In the genomic region with DNA sequence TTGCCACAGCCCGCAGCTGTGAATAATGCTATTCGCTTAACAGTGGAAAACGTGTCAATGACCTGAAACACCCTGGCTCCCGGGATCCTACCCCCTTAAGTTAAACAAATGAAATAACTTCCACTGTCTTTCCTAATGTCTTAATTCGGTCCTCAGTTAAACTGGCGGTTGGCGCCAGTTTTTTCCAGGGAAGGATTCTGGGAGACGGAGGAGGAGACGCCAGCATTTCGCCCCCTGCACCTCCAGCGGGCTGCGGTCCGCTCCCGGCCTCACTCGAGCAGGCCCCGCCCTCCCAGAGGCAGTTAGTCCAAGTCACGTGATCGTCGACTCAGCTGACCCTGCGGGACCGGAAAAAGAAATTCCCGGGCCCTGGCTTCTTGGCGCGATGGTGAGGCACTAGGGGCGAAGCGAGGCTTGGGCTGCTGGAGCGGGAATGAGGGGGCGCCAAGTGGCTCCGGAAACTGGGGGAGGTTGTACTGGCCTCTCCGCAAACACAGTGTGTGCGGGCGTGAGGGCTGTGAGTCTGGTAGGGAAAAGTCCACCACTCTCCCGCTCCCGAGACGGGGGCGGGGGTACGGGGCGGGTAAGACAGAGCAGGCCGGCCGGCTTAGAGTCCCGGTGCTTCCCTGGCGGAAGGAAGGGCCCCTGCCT, we compare ENCODE assay signal across 8 cellular contexts. TPM values are rescaled to one million over a fixed set of nuclear protein-coding genes. Genes with fewer than 3 reads are reported as not detected.
DNase-seq lines count a peak whose midpoint lies in the region; ATAC-seq and TF ChIP-seq lines count a peak whose summit lies in the region.

Gene COMMD4 (plus strand): TSS at position 359 of the 651 bp plus-strand sequence. CDS start 27 bp downstream, at position 386.

- no peaks in the 10 kb centered on the region for H3F3A ChIP-seq in neural progenitor cell (ENCODE audit: low read depth)

- peak; percentile 69 for ATAC-seq in GM19372 (IDR thresholded peaks at IDR 0.05; ENCODE audit: low read depth, unreplicated experiment)

- no peaks in the 10 kb centered on the region for H3K9me3 ChIP-seq in neural progenitor cell (ENCODE audit: low read depth)
- no peaks in the 10 kb centered on the region for H3K9me3 ChIP-seq in stomach

- peaks cover 11% of the 10 kb centered on the region for H3K27me3 Mint-ChIP-seq in neural progenitor cell (ENCODE audit: insufficient read depth, low read depth)

- peaks cover 4% of the 10 kb centered on the region for H3K36me3 Mint-ChIP-seq in neural progenitor cell

- no peak for TF ChIP-seq POLR2A in stomach (IDR thresholded peaks at IDR 0.05)

- H3K4me3 ChIP-seq in AG10803 (ENCODE audit: low read length): peak within 1 kb of the TSS; percentile 83
- peak within 1 kb of the TSS; percentile 67 for H3K4me3 ChIP-seq in neural progenitor cell
- H3K4me3 ChIP-seq in stomach: peak within 1 kb of the TSS; percentile 68 to 93 (median 76)

- H3K27me3 ChIP-seq in neural progenitor cell: no peaks in the 10 kb centered on the region
- H3K27me3 ChIP-seq in stomach: no peaks in the 10 kb centered on the region

- TF ChIP-seq EP300 in stomach (IDR thresholded peaks at IDR 0.05): no peak

- peaks cover 17% of the 10 kb centered on the region for H3K4me1 Mint-ChIP-seq in neural progenitor cell

- peak within 1 kb of the TSS; percentile 99 for H2AFZ ChIP-seq in neural progenitor cell (replicated peaks)

- in situ Hi-C loops in SK-MEL-5 (cut with HindIII; ENCODE audit: low pct_unique_long_range_greater_than_20kb, low sequenced_read_pairs): no loop called here

- H3K4me1 ChIP-seq in neural progenitor cell (peaks cover 3% of the 10 kb centered on the region), stomach (peaks cover 11 to 25% (median 17%) of the 10 kb centered on the region in 4 donors)

- peak within 1 kb of the TSS; percentile 74 for H3K4me2 ChIP-seq in neural progenitor cell

- peaks cover 14% of the 10 kb centered on the region for H3K79me2 ChIP-seq in neural progenitor cell (ENCODE audit: low read depth)

- peaks cover 2% of the 10 kb centered on the region for H3K9me3 Mint-ChIP-seq in neural progenitor cell

- peak; percentile 95 for DNase-seq in AG10803 (ENCODE audit: low read depth)
- DNase-seq in M059J (ENCODE audit: low read depth): peak; percentile 94
- peak; percentile 96 for DNase-seq in SK-MEL-5 (ENCODE audit: low read depth, low spot score)
- peak; percentile 83 for DNase-seq in activated naive CD4-positive, alpha-beta T cell treated with Interleukin-2 at 50 U/mL for 16 hours
- DNase-seq in foreskin melanocyte: peak; percentile 90
- peak; percentile 98 for DNase-seq in neural progenitor cell (ENCODE audit: low spot score)
- peak; percentile 98 for DNase-seq in stomach

- peak within 1 kb of the TSS; percentile 77 for H3K9ac ChIP-seq in neural progenitor cell

- no peaks in the 10 kb centered on the region for H4K20me1 ChIP-seq in neural progenitor cell (ENCODE audit: low read depth)

- H3K4me3 Mint-ChIP-seq in neural progenitor cell: peak within 1 kb of the TSS; percentile 99

- H3K27ac Mint-ChIP-seq in neural progenitor cell: peak within 1 kb of the TSS; percentile 87

- no peaks in the 10 kb centered on the region for H3K36me3 ChIP-seq in neural progenitor cell
- H3K36me3 ChIP-seq in stomach: peaks cover under 1 to 26% (median 24%) of the 10 kb centered on the region in 4 donors

- 0 to 1% (median 1%) methylated on average over 38 to 42 of the region's 42 CpGs for WGBS in stomach, 5 donors

- TF ChIP-seq CTCF in AG10803 (conservative IDR thresholded peaks at IDR 0.05; ENCODE audit: low read length) (no peak), neural progenitor cell (IDR thresholded peaks at IDR 0.05) (no peak), stomach (IDR thresholded peaks at IDR 0.05) (peak in 1 of 7 experiments; percentile 12)

- intact Hi-C loops in stomach (cut with DNase I; ENCODE audit: low total_unique reads): no loop called here

- H3K27ac ChIP-seq in neural progenitor cell: no peak within 1 kb of the TSS
- peak within 1 kb of the TSS; percentile 34 to 84 (median 70) for H3K27ac ChIP-seq in stomach

RNA-seq across cellular contexts. Expression of gene COMMD4, which starts in this region (rescaled TPM):
- 94.9 and 127 TPM in 2 replicates for total RNA-seq in M059J (2014; rRNA removed; shearing (Covaris generic))
- total RNA-seq in SK-MEL-5 (2014; rRNA removed; shearing (Covaris generic)): 115 and 149 TPM in 2 replicates
- polyA plus RNA-seq in SK-MEL-5 (2015; cell fraction: cytosol; rRNA removed): 157 and 202 TPM in 2 replicates
- 480 and 561 TPM in 2 replicates for polyA plus RNA-seq in SK-MEL-5 (2015; cell fraction: nucleus; rRNA removed)
- total RNA-seq in neural progenitor cell (ENCODE audit: low replicate concordance) (36.4 and 72.6 TPM in 2 replicates), stomach (100 to 1,000 TPM in 1 of 5 donors, 10 to 100 TPM in 4; 38.5 to 183 (median 61.7) TPM)
- 100 to 1,000 TPM; 102 to 130 (median 123) TPM for polyA plus RNA-seq in stomach
